ENCODE assay signal across 1 cellular context in genomic region chr6:23244300-23244699, GRCh38.
TF ChIP-seq lines count a peak whose summit lies in the region.

No MANE protein-coding gene starts in this region.

TF ChIP-seq in IMR-90, 13 proteins besides CTCF, POLR2A, EP300 and RAD21:
- TF ChIP-seq MXI1 (IDR thresholded peaks at IDR 0.05; ENCODE audit: borderline replicate concordance, low read depth, low read length) (no peak), CHD1 (IDR thresholded peaks at IDR 0.05; ENCODE audit: low read depth, low read length) (no peak), USF2 (IDR thresholded peaks at IDR 0.05; ENCODE audit: low read depth, low read length) (no peak), CEBPB (IDR thresholded peaks at IDR 0.05; ENCODE audit: low read depth, low read length) (peak; percentile 81), MAZ (IDR thresholded peaks at IDR 0.05; ENCODE audit: borderline replicate concordance, low read depth, low read length) (no peak), RFX5 (IDR thresholded peaks at IDR 0.05; ENCODE audit: low read depth, low read length) (no peak), SMC3 (IDR thresholded peaks at IDR 0.05; ENCODE audit: low read depth, low read length) (no peak)
